1 cellular context compared by ENCODE assay signal in genomic region chr10:70815504-70816219, GRCh38.
TF ChIP-seq lines count a peak whose summit lies in the region.

SGPL1 (plus strand) TSS chr10:70815948; CDS start chr10:70816854, 906 bp downstream.

TF ChIP-seq in HEK293, 187 proteins besides CTCF, POLR2A, EP300 and RAD21 (continued from another document):
- peak; percentile 37; the same call in 1 of the 2 replicates for TF ChIP-seq GLIS2 (tag by site-specific recombination; IDR thresholded peaks at IDR 0.05)
- TF ChIP-seq ZNF221 (tag by site-specific recombination; IDR thresholded peaks at IDR 0.05; ENCODE audit: borderline replicate concordance) = no peak
- no peak for TF ChIP-seq FEZF1 (tag by site-specific recombination; IDR thresholded peaks at IDR 0.05)
- TF ChIP-seq ZNF549 (tag by site-specific recombination; IDR thresholded peaks at IDR 0.05) = no peak
- TF ChIP-seq ZBTB48 (tag by site-specific recombination; IDR thresholded peaks at IDR 0.05) = 0 out of 2 replicates have a peak, but pooled peaks have one; percentile 12
- TF ChIP-seq ZSCAN30 (tag by site-specific recombination; IDR thresholded peaks at IDR 0.05) = peak; percentile 83
- peak; percentile 38 for TF ChIP-seq ZNF335 (tag by site-specific recombination; conservative IDR thresholded peaks at IDR 0.05)
- TF ChIP-seq ZNF488 (tag by site-specific recombination; IDR thresholded peaks at IDR 0.05) = no peak
- TF ChIP-seq ZNF558 (tag by site-specific recombination; IDR thresholded peaks at IDR 0.05) = no peak
- TF ChIP-seq IKZF3 (tag by site-specific recombination; IDR thresholded peaks at IDR 0.05) = 0 out of 2 replicates have a peak, but pooled peaks have one; percentile 27
- peak; percentile 63; the same call in 1 of the 2 replicates for TF ChIP-seq ZNF561 (tag by site-specific recombination; IDR thresholded peaks at IDR 0.05; ENCODE audit: borderline replicate concordance)
- TF ChIP-seq KLF10 (tag by site-specific recombination; IDR thresholded peaks at IDR 0.05) = peak; percentile 47; the same call in 1 of the 2 replicates
- no peak for TF ChIP-seq REPIN1 (tag by site-specific recombination; IDR thresholded peaks at IDR 0.05; ENCODE audit: low read depth)
- 0 out of 2 replicates have a peak, but pooled peaks have one; percentile 60 for TF ChIP-seq ZNF184 (tag by site-specific recombination; IDR thresholded peaks at IDR 0.05)
- peak; percentile 59 for TF ChIP-seq PATZ1 (tag by site-specific recombination; IDR thresholded peaks at IDR 0.05)
- TF ChIP-seq, protein P1, sequence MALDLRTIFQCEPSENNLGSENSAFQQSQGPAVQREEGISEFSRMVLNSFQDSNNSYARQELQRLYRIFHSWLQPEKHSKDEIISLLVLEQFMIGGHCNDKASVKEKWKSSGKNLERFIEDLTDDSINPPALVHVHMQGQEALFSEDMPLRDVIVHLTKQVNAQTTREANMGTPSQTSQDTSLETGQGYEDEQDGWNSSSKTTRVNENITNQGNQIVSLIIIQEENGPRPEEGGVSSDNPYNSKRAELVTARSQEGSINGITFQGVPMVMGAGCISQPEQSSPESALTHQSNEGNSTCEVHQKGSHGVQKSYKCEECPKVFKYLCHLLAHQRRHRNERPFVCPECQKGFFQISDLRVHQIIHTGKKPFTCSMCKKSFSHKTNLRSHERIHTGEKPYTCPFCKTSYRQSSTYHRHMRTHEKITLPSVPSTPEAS (tag by site-specific recombination; IDR thresholded peaks at IDR 0.05) = no peak
- no peak for TF ChIP-seq ZNF510 (tag by site-specific recombination; IDR thresholded peaks at IDR 0.05; ENCODE audit: insufficient replicate concordance)
- TF ChIP-seq ZXDB (tag by site-specific recombination; IDR thresholded peaks at IDR 0.05) = peak; percentile 16; the same call in 1 of the 2 replicates
- peak; percentile 42 for TF ChIP-seq ZNF654 (tag by site-specific recombination; IDR thresholded peaks at IDR 0.05; ENCODE audit: low read depth)
- TF ChIP-seq, protein P2, sequence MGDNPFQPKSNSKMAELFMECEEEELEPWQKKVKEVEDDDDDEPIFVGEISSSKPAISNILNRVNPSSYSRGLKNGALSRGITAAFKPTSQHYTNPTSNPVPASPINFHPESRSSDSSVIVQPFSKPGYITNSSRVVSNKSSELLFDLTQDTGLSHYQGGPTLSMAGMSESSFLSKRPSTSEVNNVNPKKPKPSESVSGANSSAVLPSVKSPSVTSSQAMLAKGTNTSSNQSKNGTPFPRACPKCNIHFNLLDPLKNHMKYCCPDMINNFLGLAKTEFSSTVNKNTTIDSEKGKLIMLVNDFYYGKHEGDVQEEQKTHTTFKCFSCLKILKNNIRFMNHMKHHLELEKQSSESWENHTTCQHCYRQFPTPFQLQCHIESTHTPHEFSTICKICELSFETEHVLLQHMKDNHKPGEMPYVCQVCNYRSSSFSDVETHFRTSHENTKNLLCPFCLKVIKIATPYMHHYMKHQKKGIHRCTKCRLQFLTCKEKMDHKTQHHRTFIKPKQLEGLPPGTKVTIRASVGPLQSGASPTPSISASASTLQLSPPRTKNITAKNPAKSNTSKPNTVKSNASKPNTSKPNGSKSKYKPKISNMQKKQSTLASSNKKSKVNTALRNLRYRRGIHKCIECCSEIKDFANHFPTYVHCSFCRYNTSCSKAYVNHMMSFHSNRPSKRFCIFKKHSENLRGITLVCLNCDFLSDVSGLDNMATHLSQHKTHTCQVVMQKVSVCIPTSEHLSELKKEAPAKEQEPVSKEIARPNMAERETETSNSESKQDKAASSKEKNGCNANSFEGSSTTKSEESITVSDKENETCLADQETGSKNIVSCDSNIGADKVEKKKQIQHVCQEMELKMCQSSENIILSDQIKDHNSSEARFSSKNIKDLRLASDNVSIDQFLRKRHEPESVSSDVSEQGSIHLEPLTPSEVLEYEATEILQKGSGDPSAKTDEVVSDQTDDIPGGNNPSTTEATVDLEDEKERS (tag by site-specific recombination; IDR thresholded peaks at IDR 0.05) = no peak
- TF ChIP-seq ZNF211 (tag by site-specific recombination; IDR thresholded peaks at IDR 0.05; ENCODE audit: low read depth) = no peak
- no peak for TF ChIP-seq ZNF792 (tag by site-specific recombination; IDR thresholded peaks at IDR 0.05)
- TF ChIP-seq ZBTB11 (tag by site-specific recombination; conservative IDR thresholded peaks at IDR 0.05; ENCODE audit: low read depth) = peak; percentile 64
- no peak for TF ChIP-seq ZNF433 (tag by site-specific recombination; IDR thresholded peaks at IDR 0.05; ENCODE audit: low read depth)
